In the genomic region with DNA sequence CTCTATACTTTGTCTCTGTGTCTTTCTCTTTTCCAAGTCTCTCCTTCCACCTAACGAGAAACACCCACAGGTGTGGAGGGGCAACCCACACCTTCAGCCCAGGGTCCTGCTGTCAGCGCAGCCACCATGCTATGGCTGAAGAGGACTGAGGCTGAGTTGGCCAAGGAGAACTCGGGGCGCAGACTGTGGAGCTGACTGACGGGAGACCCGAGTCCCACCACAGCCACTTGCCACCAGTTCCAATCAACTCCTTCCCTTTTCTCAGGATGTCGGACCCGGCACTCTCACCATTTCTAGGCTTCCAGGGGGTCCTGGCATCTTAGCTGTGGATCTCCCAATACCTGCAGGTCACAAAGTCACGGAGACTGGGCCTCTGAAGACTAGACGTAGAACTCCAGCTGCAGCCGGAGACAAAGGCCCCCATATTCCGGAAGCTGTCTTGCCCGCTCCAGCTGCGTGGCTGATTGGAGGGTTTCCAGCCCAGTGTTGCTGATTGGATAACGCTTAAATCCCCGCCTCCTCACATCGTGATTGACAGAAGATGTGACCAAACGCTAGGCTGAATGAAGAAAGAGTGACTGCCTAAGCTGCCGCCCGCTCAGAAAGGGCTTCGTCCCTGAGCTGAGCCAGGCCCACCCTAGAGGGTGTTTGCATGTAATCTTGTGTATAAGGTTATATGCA, we compare ENCODE assay signal across 8 cellular contexts.
DNase-seq lines count a peak whose midpoint lies in the region; ATAC-seq and TF ChIP-seq lines count a peak whose summit lies in the region.

No MANE protein-coding gene starts in this region.

- no peaks in the 10 kb centered on the region for H3K27me3 ChIP-seq in right lobe of liver

- ATAC-seq in HG03354 (IDR thresholded peaks at IDR 0.05; ENCODE audit: poor library complexity, severe bottlenecking, unreplicated experiment) (peak; percentile 69), right lobe of liver (peak; percentile 98 to 99 (median 98)), HG02571 (IDR thresholded peaks at IDR 0.05; ENCODE audit: unreplicated experiment) (no peak), HG02798 (IDR thresholded peaks at IDR 0.05; ENCODE audit: poor library complexity, unreplicated experiment) (no peak)

- peak; percentile 21 for TF ChIP-seq POLR2A in right lobe of liver (IDR thresholded peaks at IDR 0.05)

- H3K9me3 ChIP-seq in right lobe of liver: peaks cover 0 to 10% (median 0%) of the 10 kb centered on the region in 4 donors

- 47% methylated on average over 11 of the region's 21 CpGs for WGBS in right lobe of liver (ENCODE audit: insufficient coverage, low coverage, low lambda C conversion rate, missing lambda C conversion rate)

- TF ChIP-seq CTCF in AG09309 (IDR thresholded peaks at IDR 0.05; ENCODE audit: control insufficient read depth, insufficient read depth, low read depth, low read length, missing control alignments): no peak
- TF ChIP-seq CTCF in right lobe of liver (IDR thresholded peaks at IDR 0.05): no peak

- no peaks in the 10 kb centered on the region for H3K36me3 ChIP-seq in right lobe of liver

- intact Hi-C loops in right lobe of liver (cut with DNase I): no loop called here

- DNase-seq in AG09309 (ENCODE audit: low read depth) (peak; percentile 52), right lobe of liver (peak; percentile 80 to 94 (median 87))
- DNase-seq in activated CD4-positive, CD25-positive, alpha-beta regulatory T cell treated with anti-CD3 and anti-CD28 coated beads, Interleukin-2, amount 50 U/mL, for 16 hours (ENCODE audit: low read depth, low spot score): peak; percentile 81
- DNase-seq in central memory CD4-positive, alpha-beta T cell: peak; percentile 66
- peak; percentile 38 to 66 (median 50) for DNase-seq in stimulated activated CD4-positive, alpha-beta T cell treated with anti-CD3 and anti-CD28 coated beads, TNF-alpha, amount 100 ng/mL, for 1 hour (ENCODE audit: low read depth in 3 of 3, low spot score in 1 of 3)

- no peaks in the 10 kb centered on the region for H3K4me1 ChIP-seq in right lobe of liver

- peak overlapping the region; percentile 15 to 74 (median 65) for H3K27ac ChIP-seq in right lobe of liver

- H3K4me3 ChIP-seq in AG09309 (ENCODE audit: control insufficient read depth, low read depth, low read length) (peak overlapping the region; percentile 42), right lobe of liver (peak overlapping the region; percentile 37 to 61 (median 57))

Comparison
In these comparisons a context has a peak if more than half of its experiments do, and no peak if none do; other contexts are left out.
1. ATAC-seq: peak in HG03354 (single experiment) and right lobe of liver (4 of 4); none in HG02571 (single experiment) and HG02798 (single experiment).
2. Peak in every context shown above with its lines, with median percentiles within 50 percentile points of each other: DNase-seq.